In genomic region chr16:87847785-87848675, GRCh38 we compare ENCODE assay signal across 16 cellular contexts. TPM values are rescaled to one million over a fixed set of nuclear protein-coding genes. Genes with fewer than 3 reads are reported as not detected.
DNase-seq lines count a peak whose midpoint lies in the region; ATAC-seq and TF ChIP-seq lines count a peak whose summit lies in the region.
"Had no signal": no experiment of that assay in that cellular context is flagged by ENCODE, and none has a peak within 500 bp of the region (broad histone marks: within the 10 kb centered on the region; RNA-seq: fewer than 3 reads in every experiment).

No MANE protein-coding gene starts in this region.

- peaks cover 7% of the 10 kb centered on the region for H3K4me1 Mint-ChIP-seq in activated naive CD8-positive, alpha-beta T cell treated with anti-CD3 and anti-CD28 coated beads, Interleukin-2, amount 10 ng/mL, durations not matched to agents 7 days and 5 days
- H3K4me1 Mint-ChIP-seq in activated naive CD8-positive, alpha-beta T cell treated with anti-CD3 and anti-CD28 coated beads for 36 hours: peaks cover 9% of the 10 kb centered on the region
- peaks cover 19% of the 10 kb centered on the region for H3K4me1 Mint-ChIP-seq in HFFc6 (ENCODE audit: low read depth)

- ATAC-seq in activated naive CD8-positive, alpha-beta T cell treated with anti-CD3 and anti-CD28 coated beads, Interleukin-2, amount 10 ng/mL, durations not matched to agents 7 days and 5 days (ENCODE audit: low read depth): no peak
- ATAC-seq in HG02571 (IDR thresholded peaks at IDR 0.05; ENCODE audit: unreplicated experiment): no peak
- ATAC-seq: activated T-cell treated with anti-CD3 and anti-CD28 coated beads, Interleukin-2, amount 50 U/mL, for 72 hours had no signal

- no peak for TF ChIP-seq CTCF in HFFc6 (IDR thresholded peaks at IDR 0.05)

- H3K27me3 Mint-ChIP-seq in activated naive CD8-positive, alpha-beta T cell treated with anti-CD3 and anti-CD28 coated beads, Interleukin-2, amount 10 ng/mL, durations not matched to agents 7 days and 5 days: no peaks in the 10 kb centered on the region
- H3K27me3 Mint-ChIP-seq in activated naive CD8-positive, alpha-beta T cell treated with anti-CD3 and anti-CD28 coated beads for 36 hours: no peaks in the 10 kb centered on the region
- H3K27me3 Mint-ChIP-seq in HFFc6 (ENCODE audit: insufficient read depth): peaks cover 5% of the 10 kb centered on the region
- H3K27me3 Mint-ChIP-seq: activated B cell treated with CpG ODN at 0.5 μM for 24 hours; central memory CD8-positive, alpha-beta T cell; IgD-negative memory B cell; naive B cell had no signal

- DNase-seq in activated naive CD8-positive, alpha-beta T cell treated with anti-CD3 and anti-CD28 coated beads, Interleukin-2, amount 10 ng/mL, durations not matched to agents 7 days and 5 days: no peak
- no peak for DNase-seq in activated naive CD8-positive, alpha-beta T cell treated with anti-CD3 and anti-CD28 coated beads for 36 hours
- DNase-seq in midbrain (lab: John Stamatoyannopoulos, UW) (peak; percentile 65), superior temporal gyrus (ENCODE audit: extremely low spot score) (peak; percentile 80), SKM-1 treated with dmso at 0.1 percent for 144 hours (lab: John Stamatoyannopoulos, UW; ENCODE audit: unreplicated experiment) (no peak), HFFc6 (no peak)
- DNase-seq: activated B cell treated with CpG ODN at 0.5 μM for 24 hours; activated T-cell treated with anti-CD3 and anti-CD28 coated beads, Interleukin-2, amount 50 U/mL, for 72 hours; erythroblast; naive B cell; NCI-H1436 treated with DMSO at 0.1 percent for 48 hours; NCI-H524 treated with DMSO at 0.1 percent for 48 hours had no signal

- H3K27ac Mint-ChIP-seq in activated naive CD8-positive, alpha-beta T cell treated with anti-CD3 and anti-CD28 coated beads, Interleukin-2, amount 10 ng/mL, durations not matched to agents 7 days and 5 days: peak overlapping the region; percentile 12
- H3K27ac Mint-ChIP-seq in activated naive CD8-positive, alpha-beta T cell treated with anti-CD3 and anti-CD28 coated beads for 36 hours: no peak overlapping the region
- no peak overlapping the region for H3K27ac Mint-ChIP-seq in HFFc6
- H3K27ac Mint-ChIP-seq: activated B cell treated with CpG ODN at 0.5 μM for 24 hours, naive B cell had no signal

- peaks cover 16% of the 10 kb centered on the region for H3K36me3 Mint-ChIP-seq in activated naive CD8-positive, alpha-beta T cell treated with anti-CD3 and anti-CD28 coated beads, Interleukin-2, amount 10 ng/mL, durations not matched to agents 7 days and 5 days
- peaks cover 42% of the 10 kb centered on the region for H3K36me3 Mint-ChIP-seq in activated naive CD8-positive, alpha-beta T cell treated with anti-CD3 and anti-CD28 coated beads for 36 hours
- H3K36me3 Mint-ChIP-seq in HFFc6 (ENCODE audit: low read depth): peaks cover 4% of the 10 kb centered on the region
- H3K36me3 Mint-ChIP-seq: IgD-negative memory B cell, naive B cell had no signal

- no peaks in the 10 kb centered on the region for H3K9me3 Mint-ChIP-seq in activated naive CD8-positive, alpha-beta T cell treated with anti-CD3 and anti-CD28 coated beads, Interleukin-2, amount 10 ng/mL, durations not matched to agents 7 days and 5 days
- H3K9me3 Mint-ChIP-seq in activated naive CD8-positive, alpha-beta T cell treated with anti-CD3 and anti-CD28 coated beads for 36 hours: no peaks in the 10 kb centered on the region
- H3K9me3 Mint-ChIP-seq in HFFc6: no peaks in the 10 kb centered on the region
- H3K9me3 Mint-ChIP-seq: activated B cell treated with CpG ODN at 0.5 μM for 24 hours; activated T-cell treated with anti-CD3 and anti-CD28 coated beads, Interleukin-2, amount 50 U/mL, for 72 hours; central memory CD8-positive, alpha-beta T cell; IgD-negative memory B cell; naive B cell had no signal

- POLR2A ChIA-PET in activated naive CD8-positive, alpha-beta T cell treated with anti-CD3 and anti-CD28 coated beads, Interleukin-2, amount 10 ng/mL, durations not matched to agents 7 days and 5 days (lab: Charles Lee): interaction anchor here (1.6 to 10.1 kb wide), 2 partner anchors 20 to 42 kb away, joined by 4 to 186 read pairs; partner anchors contain the start of gene SLC7A5

- no peak overlapping the region for H3K4me3 Mint-ChIP-seq in activated naive CD8-positive, alpha-beta T cell treated with anti-CD3 and anti-CD28 coated beads, Interleukin-2, amount 10 ng/mL, durations not matched to agents 7 days and 5 days
- H3K4me3 Mint-ChIP-seq in activated naive CD8-positive, alpha-beta T cell treated with anti-CD3 and anti-CD28 coated beads for 36 hours: no peak overlapping the region
- no peak overlapping the region for H3K4me3 Mint-ChIP-seq in HFFc6
- H3K4me3 Mint-ChIP-seq: activated B cell treated with CpG ODN at 0.5 μM for 24 hours; activated T-cell treated with anti-CD3 and anti-CD28 coated beads, Interleukin-2, amount 50 U/mL, for 72 hours; central memory CD8-positive, alpha-beta T cell; naive B cell had no signal

- peak overlapping the region; percentile 54 for H3K27ac ChIP-seq in cingulate gyrus (ENCODE audit: low read depth, low read length)

RNA-seq across cellular contexts. Expression of gene SLC7A5, which starts 21.3 kb away (rescaled TPM):
- total RNA-seq in activated naive CD8-positive, alpha-beta T cell treated with anti-CD3 and anti-CD28 coated beads, Interleukin-2, amount 10 ng/mL, durations not matched to agents 7 days and 5 days: 10 to 100 TPM; 59.2 to 63.9 TPM
- 100 to 1,000 TPM; 298 to 301 TPM for total RNA-seq in activated naive CD8-positive, alpha-beta T cell treated with anti-CD3 and anti-CD28 coated beads for 36 hours
- total RNA-seq in HFFc6 (2021; fragmentation: NEBNext Ultra II Directional; extraction: Animal tissue kit (Norgen Biotek cat#: 25700)): 100 to 1,000 TPM; 112 to 133 (median 124) TPM

Comparison
In these comparisons a context has a peak if more than half of its experiments do, and no peak if none do; other contexts are left out.
1. DNase-seq: peak in midbrain (single experiment) and superior temporal gyrus (single experiment); none in activated naive CD8-positive, alpha-beta T cell treated with anti-CD3 and anti-CD28 coated beads, Interleukin-2, amount 10 ng/mL, durations not matched to agents 7 days and 5 days (single experiment), activated naive CD8-positive, alpha-beta T cell treated with anti-CD3 and anti-CD28 coated beads for 36 hours (single experiment), SKM-1 treated with dmso at 0.1 percent for 144 hours (single experiment) and HFFc6 (single experiment).